ENCODE assay signal across 8 cellular contexts in the genomic region with DNA sequence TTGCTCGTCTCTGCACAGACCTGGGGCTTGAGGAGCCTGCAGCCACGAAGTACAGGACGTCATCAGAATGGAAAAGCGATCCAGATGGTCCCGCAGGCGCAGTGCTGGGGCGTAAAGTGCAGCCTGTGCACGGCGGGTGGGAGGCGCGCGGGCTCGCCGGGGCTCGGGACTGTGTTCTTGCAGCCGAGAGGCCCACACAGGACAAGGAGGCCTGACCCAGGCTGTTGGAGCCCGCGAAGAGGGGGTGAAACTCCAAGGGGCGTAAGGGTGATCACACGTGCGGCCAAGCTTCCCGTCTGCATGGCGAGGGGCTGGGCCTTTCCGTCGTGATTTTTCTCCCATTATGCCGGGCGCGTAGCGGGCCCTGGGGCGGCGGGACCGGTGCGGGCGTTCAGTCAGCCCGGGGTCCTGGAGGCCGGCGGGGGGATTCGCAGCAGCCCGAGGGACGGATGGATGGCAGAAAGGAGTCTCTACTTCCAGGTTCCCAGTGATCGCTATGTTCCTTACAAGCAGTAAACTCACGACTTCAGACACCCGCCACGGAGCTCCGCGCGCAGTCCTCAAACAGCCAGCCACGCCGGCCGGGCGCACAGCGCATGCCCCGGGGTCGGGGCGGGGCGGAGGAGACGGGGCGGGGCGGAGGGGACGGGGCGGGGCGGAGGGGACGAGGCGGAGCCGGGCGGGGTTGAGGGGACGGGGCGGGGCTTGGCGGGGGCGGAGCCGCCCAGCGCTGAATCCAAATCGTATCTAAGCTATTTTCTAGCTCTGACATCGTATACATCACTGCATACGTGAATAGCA.
A peak's percentile ranks its signal among the peaks of the same experiment; 100 is the strongest.
DNase-seq lines count a peak whose midpoint lies in the region; ATAC-seq and TF ChIP-seq lines count a peak whose summit lies in the region.

No MANE protein-coding gene starts in this region.

- peaks cover 10% of the 10 kb centered on the region; the same call in 1 of the 2 replicates for H3K4me1 ChIP-seq in Panc1 (ENCODE audit: control insufficient read depth, insufficient read depth, low read length)
- H3K4me1 ChIP-seq in naive thymus-derived CD4-positive, alpha-beta T cell (ENCODE audit: control insufficient read depth in 2 of 2, insufficient read depth in 2 of 2, low read length in 2 of 2): peaks cover 0 to 10% of the 10 kb centered on the region in 2 donors

- H3K4me3 ChIP-seq in Panc1 (ENCODE audit: low read depth in 2 of 2, low read length in 2 of 2): peak overlapping the region; percentile 65 to 72
- H3K4me3 ChIP-seq in naive thymus-derived CD4-positive, alpha-beta T cell (ENCODE audit: low read length): peak overlapping the region; percentile 69

- peaks cover 10% of the 10 kb centered on the region for H3K36me3 Mint-ChIP-seq in activated T-helper 1 cell treated with anti-CD3 and anti-CD28 coated beads, Interleukin-12 subunit alpha, Interleukin-12 subunit beta, Interleukin-2, Interleukin-4 antibody, amounts not matched to agents 30 ng/mL and 10 ng/mL and 1 ng/mL, durations not matched to agents 14 hours and 24 hours and 36 hours (ENCODE audit: low read depth)
- H3K36me3 Mint-ChIP-seq in naive thymus-derived CD4-positive, alpha-beta T cell: peaks cover 0 to 12% (median 9%) of the 10 kb centered on the region in 5 donors

- DNase-seq in GM10248 (ENCODE audit: extremely low spot score): peak; percentile 79
- DNase-seq in Panc1 (ENCODE audit: low read depth, low spot score): no peak
- DNase-seq in activated T-helper 1 cell treated with anti-CD3 and anti-CD28 coated beads, Interleukin-12 subunit alpha, Interleukin-12 subunit beta, Interleukin-2, Interleukin-4 antibody, amounts not matched to agents 30 ng/mL and 10 ng/mL and 1 ng/mL, durations not matched to agents 14 hours and 24 hours and 36 hours (ENCODE audit: low spot score): peak; percentile 66
- peak; percentile 85 for DNase-seq in fibroblast of gingiva (ENCODE audit: low read depth)
- peak; percentile 68 to 89 (median 80) for DNase-seq in naive thymus-derived CD4-positive, alpha-beta T cell
- DNase-seq in stimulated activated CD8-positive, alpha-beta memory T cell treated with anti-CD3 and anti-CD28 coated beads, Interleukin-7, amount 100 ng/mL, for 48 hours (ENCODE audit: extremely low read depth in 1 of 2, low read depth in 1 of 2): peak; percentile 52 to 55

- H3K27ac Mint-ChIP-seq in activated T-helper 1 cell treated with anti-CD3 and anti-CD28 coated beads, Interleukin-12 subunit alpha, Interleukin-12 subunit beta, Interleukin-2, Interleukin-4 antibody, amounts not matched to agents 30 ng/mL and 10 ng/mL and 1 ng/mL, durations not matched to agents 14 hours and 24 hours and 36 hours: peak overlapping the region; percentile 64
- H3K27ac Mint-ChIP-seq in naive thymus-derived CD4-positive, alpha-beta T cell: peak overlapping the region in 6 of 9 donors; percentile 16 to 66 (median 46)

- H3K36me3 ChIP-seq in Panc1 (ENCODE audit: control insufficient read depth, insufficient read depth, low read length): no peaks in the 10 kb centered on the region
- no peaks in the 10 kb centered on the region for H3K36me3 ChIP-seq in naive thymus-derived CD4-positive, alpha-beta T cell (ENCODE audit: control insufficient read depth in 2 of 3, insufficient read depth in 3 of 3, low read length in 3 of 3)

- ATAC-seq in HG03521 (IDR thresholded peaks at IDR 0.05; ENCODE audit: unreplicated experiment) (peak; percentile 71), Panc1 (peak; percentile 98), GM19324 (IDR thresholded peaks at IDR 0.05; ENCODE audit: low FRiP score, unreplicated experiment) (no peak)
- peak; percentile 96 for ATAC-seq in naive thymus-derived CD4-positive, alpha-beta T cell

- no peaks in the 10 kb centered on the region for H3K9me3 ChIP-seq in Panc1 (ENCODE audit: control insufficient read depth, insufficient read depth, low read depth, low read length)
- no peaks in the 10 kb centered on the region for H3K9me3 ChIP-seq in naive thymus-derived CD4-positive, alpha-beta T cell (ENCODE audit: control insufficient read depth in 2 of 3, low read length in 3 of 3)

- intact Hi-C loops in Panc1 (cut with micrococcal nuclease; ENCODE audit: unreplicated experiment): no loop called here
- intact Hi-C loops in activated T-helper 1 cell treated with anti-CD3 and anti-CD28 coated beads, Interleukin-12 subunit alpha, Interleukin-12 subunit beta, Interleukin-2, Interleukin-4 antibody, amounts not matched to agents 30 ng/mL and 10 ng/mL and 1 ng/mL, durations not matched to agents 14 hours and 24 hours and 36 hours (cut with micrococcal nuclease): loop anchor here (1.0 to 10.0 kb wide), 9 partner anchors 13 to 1396 kb away; partner anchors contain the start of gene MAP2K3
- intact Hi-C loops in naive thymus-derived CD4-positive, alpha-beta T cell (cut with micrococcal nuclease): loop anchor here (1.0 to 5.0 kb wide), 8 partner anchors 94 to 1394 kb away; partner anchors contain the start of genes MAP2K3 (in 2 of the 2), DHRS7B (in 1 of the 2), TMEM11 (in 1 of the 2) and USP22 (in 1 of the 2)

- BruUV-seq in Panc1 (replicated peaks; lab: Mats Ljungman, UMichigan): no TSS peak

- peaks cover 3% of the 10 kb centered on the region for H3K9me3 Mint-ChIP-seq in activated T-helper 1 cell treated with anti-CD3 and anti-CD28 coated beads, Interleukin-12 subunit alpha, Interleukin-12 subunit beta, Interleukin-2, Interleukin-4 antibody, amounts not matched to agents 30 ng/mL and 10 ng/mL and 1 ng/mL, durations not matched to agents 14 hours and 24 hours and 36 hours
- peaks cover 0 to 22% (median 10%) of the 10 kb centered on the region in 11 donors for H3K9me3 Mint-ChIP-seq in naive thymus-derived CD4-positive, alpha-beta T cell

- POLR2A ChIA-PET in GM10248 (lab: Yijun Ruan, JAX): no interaction called here
- POLR2A ChIA-PET in Panc1 (lab: Charles Lee): interaction anchor here (0.6 to 0.7 kb wide), 2 partner anchors 19 to 368 kb away, joined by 3 to 4 read pairs; no protein-coding TSS in a partner anchor
- POLR2A ChIA-PET in naive thymus-derived CD4-positive, alpha-beta T cell (lab: Charles Lee): interaction anchor here (1.0 kb wide), 1 partner anchor 20 kb away, joined by 3 read pairs; no protein-coding TSS in a partner anchor

- H3K27ac ChIP-seq in Panc1 (ENCODE audit: low read length): 0 out of 2 replicates have a peak overlapping the region, but pooled peaks have one; percentile 29
- H3K27ac ChIP-seq in naive thymus-derived CD4-positive, alpha-beta T cell (ENCODE audit: low read depth, low read length): peak overlapping the region; percentile 69

- H3K4me1 Mint-ChIP-seq in activated T-helper 1 cell treated with anti-CD3 and anti-CD28 coated beads, Interleukin-12 subunit alpha, Interleukin-12 subunit beta, Interleukin-2, Interleukin-4 antibody, amounts not matched to agents 30 ng/mL and 10 ng/mL and 1 ng/mL, durations not matched to agents 14 hours and 24 hours and 36 hours (ENCODE audit: low read depth): peaks cover 27% of the 10 kb centered on the region
- peaks cover 24 to 53% (median 41%) of the 10 kb centered on the region in 7 donors for H3K4me1 Mint-ChIP-seq in naive thymus-derived CD4-positive, alpha-beta T cell

- CTCF ChIA-PET in GM10248 (lab: Yijun Ruan, JAX) (interaction anchor here (1.1 kb wide), 1 partner anchor 39 kb away, joined by 5 read pairs; no protein-coding TSS in a partner anchor), Panc1 (lab: Charles Lee) (interaction anchor here (0.5 to 0.8 kb wide), 3 partner anchors 38 to 391 kb away, joined by 3 to 9 read pairs (median 7); no protein-coding TSS in a partner anchor)
- CTCF ChIA-PET in naive thymus-derived CD4-positive, alpha-beta T cell (lab: Charles Lee): no interaction called here

- TF ChIP-seq CTCF in GM10248 (IDR thresholded peaks at IDR 0.05; ENCODE audit: control extremely low read depth, extremely low read depth, low read depth, missing control alignments): no peak
- TF ChIP-seq CTCF in Panc1 (IDR thresholded peaks at IDR 0.05): no peak

- peaks cover 29% of the 10 kb centered on the region for H3K27me3 Mint-ChIP-seq in activated T-helper 1 cell treated with anti-CD3 and anti-CD28 coated beads, Interleukin-12 subunit alpha, Interleukin-12 subunit beta, Interleukin-2, Interleukin-4 antibody, amounts not matched to agents 30 ng/mL and 10 ng/mL and 1 ng/mL, durations not matched to agents 14 hours and 24 hours and 36 hours (ENCODE audit: insufficient read depth)
- H3K27me3 Mint-ChIP-seq in naive thymus-derived CD4-positive, alpha-beta T cell: peaks cover 17 to 31% (median 27%) of the 10 kb centered on the region in 5 donors

- H3K27me3 ChIP-seq in Panc1 (ENCODE audit: control insufficient read depth, insufficient read depth, low read length): no peaks in the 10 kb centered on the region; the same call in 1 of the 2 replicates
- no peaks in the 10 kb centered on the region for H3K27me3 ChIP-seq in naive thymus-derived CD4-positive, alpha-beta T cell (ENCODE audit: control insufficient read depth in 2 of 2, insufficient read depth in 2 of 2, low read length in 2 of 2)

- in situ Hi-C loops in Panc1 (cut with HindIII; ENCODE audit: low pct_unique_long_range_greater_than_20kb, low sequenced_read_pairs): no loop called here

- H3K4me3 Mint-ChIP-seq in activated T-helper 1 cell treated with anti-CD3 and anti-CD28 coated beads, Interleukin-12 subunit alpha, Interleukin-12 subunit beta, Interleukin-2, Interleukin-4 antibody, amounts not matched to agents 30 ng/mL and 10 ng/mL and 1 ng/mL, durations not matched to agents 14 hours and 24 hours and 36 hours: peak overlapping the region; percentile 77
- H3K4me3 Mint-ChIP-seq in naive thymus-derived CD4-positive, alpha-beta T cell: peak overlapping the region; percentile 78 to 91 (median 88)
